In genomic region chr1:201170533-201171062, GRCh38 we compare ENCODE assay signal across 8 cellular contexts. TPM values are rescaled to one million over a fixed set of nuclear protein-coding genes. Genes with fewer than 3 reads are reported as not detected.
DNase-seq lines count a peak whose midpoint lies in the region; TF ChIP-seq lines count a peak whose summit lies in the region.

No MANE protein-coding gene starts in this region.

- no peaks in the 10 kb centered on the region for H3K9me3 Mint-ChIP-seq in endodermal cell
- peaks cover 3% of the 10 kb centered on the region for H3K9me3 Mint-ChIP-seq in mesothelial cell of epicardium

- H3K4me3 Mint-ChIP-seq in endodermal cell (peak overlapping the region; percentile 69), mesothelial cell of epicardium (peak overlapping the region; percentile 80)

- no peaks in the 10 kb centered on the region for H3K9me3 ChIP-seq in endodermal cell (ENCODE audit: control insufficient read depth, low read length)

- H3K27me3 Mint-ChIP-seq in endodermal cell (ENCODE audit: insufficient read depth) (no peaks in the 10 kb centered on the region), mesothelial cell of epicardium (ENCODE audit: low read depth) (no peaks in the 10 kb centered on the region)

- 14 to 16% methylated on average over 20 to 26 of the region's 26 CpGs for WGBS in endodermal cell (ENCODE audit: insufficient coverage in 1 of 2, insufficient read length in 1 of 2), 2 experiments

- TF ChIP-seq CTCF in GM20000 (IDR thresholded peaks at IDR 0.05; ENCODE audit: extremely low read depth, missing control alignments) (no peak), endodermal cell (conservative IDR thresholded peaks at IDR 0.05) (no peak), mesothelial cell of epicardium (IDR thresholded peaks at IDR 0.05; ENCODE audit: unreplicated experiment) (no peak)

- peaks cover 4% of the 10 kb centered on the region for H3K4me1 ChIP-seq in endodermal cell (ENCODE audit: control insufficient read depth, insufficient read depth, low read length)

- peak overlapping the region; percentile 79 for H3K27ac ChIP-seq in endodermal cell (ENCODE audit: low read depth, low read length)

- H3K27ac Mint-ChIP-seq in endodermal cell = peak overlapping the region; percentile 95
- peak overlapping the region; percentile 88 for H3K27ac Mint-ChIP-seq in mesothelial cell of epicardium

- H3K9ac ChIP-seq in endodermal cell (ENCODE audit: extremely low read depth, low read length, poor library complexity, severe bottlenecking) = peak overlapping the region; percentile 79

- H3K4me3 ChIP-seq in endodermal cell (ENCODE audit: low read length) = peak overlapping the region; percentile 81

- peak; percentile 99 for DNase-seq in COLO668 (lab: John Stamatoyannopoulos, UW; ENCODE audit: unreplicated experiment)
- peak; percentile 94 for DNase-seq in GM20000 (ENCODE audit: low spot score)
- peak; percentile 68 for DNase-seq in HS-27A (ENCODE audit: low read depth)
- peak; percentile 83 to 88 for DNase-seq in NOMO-1 (lab: John Stamatoyannopoulos, UW; ENCODE audit: unreplicated experiment in 2 of 2)
- peak; percentile 23 for DNase-seq in activated CD8-positive, alpha-beta memory T cell treated with anti-CD3 and anti-CD28 coated beads, Interleukin-2, amount 50 U/mL, for 1 hour (ENCODE audit: extremely low read depth)
- DNase-seq in endodermal cell = peak; percentile 97
- peak; percentile 80 to 88 for DNase-seq in mesothelial cell of epicardium (ENCODE audit: low spot score in 2 of 2, unreplicated experiment in 2 of 2)
- DNase-seq in stimulated activated CD8-positive, alpha-beta memory T cell treated with anti-CD3 and anti-CD28 coated beads, Interleukin-15, amount 100 ng/mL, for 4 hours (ENCODE audit: low read depth in 2 of 2) = peak; percentile 36 to 45

- H3K36me3 ChIP-seq in endodermal cell (ENCODE audit: control insufficient read depth, insufficient read depth, low read length) = no peaks in the 10 kb centered on the region

- H3K4me1 Mint-ChIP-seq in endodermal cell = peaks cover 45% of the 10 kb centered on the region
- peaks cover 19% of the 10 kb centered on the region for H3K4me1 Mint-ChIP-seq in mesothelial cell of epicardium

- no peaks in the 10 kb centered on the region for H3K27me3 ChIP-seq in endodermal cell (ENCODE audit: control insufficient read depth, insufficient read depth, low read length, poor library complexity, severe bottlenecking)

- H3K36me3 Mint-ChIP-seq in endodermal cell (ENCODE audit: low read depth) = peaks cover 4% of the 10 kb centered on the region
- H3K36me3 Mint-ChIP-seq in mesothelial cell of epicardium = no peaks in the 10 kb centered on the region

RNA-seq across cellular contexts. Expression of gene TMEM9, which starts 16.3 kb away (rescaled TPM):
- 100 to 1,000 TPM; 145 to 156 TPM for total RNA-seq in endodermal cell
- polyA plus RNA-seq in endodermal cell (2013, experiment 1 of 2) = 130 TPM
- 119 TPM for polyA plus RNA-seq in endodermal cell (2013, experiment 2 of 2)
- 133 to 140 TPM (median 136 TPM) in 3 replicates for total RNA-seq in mesothelial cell of epicardium

RNA-seq across cellular contexts. Expression of gene IGFN1, which starts 20.0 kb away (rescaled TPM):
- total RNA-seq in endodermal cell = not detected
- 0.18 TPM for polyA plus RNA-seq in endodermal cell (2013, experiment 1 of 2)
- polyA plus RNA-seq in endodermal cell (2013, experiment 2 of 2) = not detected
- total RNA-seq in mesothelial cell of epicardium = 0.93 to 1.6 TPM (median 1.0 TPM) in 3 replicates

RNA-seq across cellular contexts. Expression of gene ASCL5, which starts 43.6 kb away (rescaled TPM):
- total RNA-seq in endodermal cell (1 to 10 TPM; 1.2 to 1.8 TPM), mesothelial cell of epicardium (not detected in 3 replicates)
- polyA plus RNA-seq in endodermal cell (2013, experiment 1 of 2) = not detected
- polyA plus RNA-seq in endodermal cell (2013, experiment 2 of 2) = not detected

RNA-seq across cellular contexts. Expression of gene CACNA1S, which starts 58.4 kb away (rescaled TPM):
- total RNA-seq in endodermal cell = under 1 TPM; 0.11 to 0.13 TPM
- polyA plus RNA-seq in endodermal cell (2013, experiment 1 of 2) = 0.07 TPM
- not detected for polyA plus RNA-seq in endodermal cell (2013, experiment 2 of 2)
- 0.05 TPM in 1 of 3 replicates, not detected in the others for total RNA-seq in mesothelial cell of epicardium

Comparison
In these comparisons a context has a peak if more than half of its experiments do, and no peak if none do; other contexts are left out.
1. Peak in every context shown above with its lines: DNase-seq, H3K4me3 ChIP-seq and H3K27ac ChIP-seq.
2. DNase-seq: peak in every context shown above with its lines; median percentile 99 in COLO668; 97 in endodermal cell; 94 in GM20000; 86 in NOMO-1; 84 in mesothelial cell of epicardium; 68 in HS-27A; 40 in stimulated activated CD8-positive, alpha-beta memory T cell treated with anti-CD3 and anti-CD28 coated beads, Interleukin-15, amount 100 ng/mL, for 4 hours; 23 in activated CD8-positive, alpha-beta memory T cell treated with anti-CD3 and anti-CD28 coated beads, Interleukin-2, amount 50 U/mL, for 1 hour.